31 cellular contexts compared by ENCODE assay signal in the genomic region with DNA sequence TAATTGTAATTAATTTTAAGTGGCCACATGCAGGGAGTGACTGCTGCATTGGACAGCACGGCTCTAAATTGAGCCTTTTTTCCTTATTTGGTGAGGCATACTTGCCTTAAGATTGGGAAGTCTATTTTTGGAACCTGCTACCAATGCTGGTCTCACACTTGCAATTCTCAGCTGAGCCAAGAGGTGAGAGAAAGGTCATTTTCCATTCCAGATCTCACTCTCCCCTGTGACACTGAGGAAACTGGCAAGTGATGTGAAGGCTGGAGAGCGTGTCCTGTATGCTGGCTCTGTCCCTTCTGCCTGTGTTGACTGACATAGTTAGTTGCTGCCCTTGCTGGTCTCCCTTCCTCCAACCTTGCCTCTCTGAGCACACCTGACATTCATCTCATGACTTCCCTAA. TPM values are rescaled to one million over a fixed set of nuclear protein-coding genes. Genes with fewer than 3 reads are reported as not detected.
A peak's percentile ranks its signal among the peaks of the same experiment; 100 is the strongest.
DNase-seq lines count a peak whose midpoint lies in the region; ATAC-seq and TF ChIP-seq lines count a peak whose summit lies in the region.
"Had no signal": no experiment of that assay in that cellular context is flagged by ENCODE, and none has a peak within 500 bp of the region (broad histone marks: within the 10 kb centered on the region; RNA-seq: fewer than 3 reads in every experiment).

No MANE protein-coding gene starts in this region.

- TF ChIP-seq EP300 in gastroesophageal sphincter (IDR thresholded peaks at IDR 0.05): no peak

- intact Hi-C loops in Right ventricle myocardium inferior (cut with DNase I) (no loop called here), cardiac septum (cut with DNase I) (no loop called here)

- no peaks in the 10 kb centered on the region for H3K9me3 ChIP-seq in gastroesophageal sphincter
- H3K9me3 ChIP-seq: body of pancreas, pancreas, suprapubic skin, vagina had no signal

- H3K27me3 ChIP-seq in gastroesophageal sphincter: no peaks in the 10 kb centered on the region
- H3K27me3 ChIP-seq: pancreas, vagina had no signal

- peaks cover 3 to 38% (median 9%) of the 10 kb centered on the region in 3 donors for H3K4me1 ChIP-seq in gastroesophageal sphincter
- H3K4me1 ChIP-seq: body of pancreas, pancreas, suprapubic skin, vagina had no signal

- ATAC-seq in Right ventricle myocardium inferior (peak; percentile 92), gastroesophageal sphincter (peak; percentile 42), GM21515 (IDR thresholded peaks at IDR 0.05; ENCODE audit: unreplicated experiment) (no peak), HG03196 (IDR thresholded peaks at IDR 0.05; ENCODE audit: unreplicated experiment) (no peak), GM21390 (IDR thresholded peaks at IDR 0.05; ENCODE audit: unreplicated experiment) (no peak)
- ATAC-seq: activated naive CD8-positive, alpha-beta T cell treated with anti-CD3 and anti-CD28 coated beads, Interleukin-2, amount 50 U/mL, for 24 hours; body of pancreas; HCT116; pancreas had no signal

- no peak for TF ChIP-seq POLR2A in gastroesophageal sphincter (IDR thresholded peaks at IDR 0.05)

- TF ChIP-seq CTCF in gastroesophageal sphincter (IDR thresholded peaks at IDR 0.05): no peak

- no peak overlapping the region for H3K4me3 ChIP-seq in gastroesophageal sphincter
- H3K4me3 ChIP-seq: body of pancreas, pancreas, suprapubic skin, vagina had no signal

- no peaks in the 10 kb centered on the region for H3K36me3 ChIP-seq in gastroesophageal sphincter
- H3K36me3 ChIP-seq: pancreas, suprapubic skin, vagina had no signal

- no peak for DNase-seq in Right ventricle myocardium inferior (ENCODE audit: missing footprints)
- DNase-seq in cardiac septum (ENCODE audit: low spot score): no peak
- DNase-seq in medulla oblongata (ENCODE audit: extremely low spot score): peak; percentile 69
- DNase-seq in AML-193 (lab: John Stamatoyannopoulos, UW): no peak
- DNase-seq: activated CD4-positive, alpha-beta T cell treated with anti-CD3 and anti-CD28 coated beads for 48 hours; activated naive CD8-positive, alpha-beta T cell treated with anti-CD3 and anti-CD28 coated beads, Interleukin-2, amount 50 U/mL, for 24 hours; activated T-cell treated with anti-CD3 and anti-CD28 coated beads, Interleukin-2, amount 50 U/mL, for 48 hours; body of pancreas; CD4-positive, alpha-beta T cell; effector CD8-positive, alpha-beta T cell; kidney glomerular epithelial cell; mammary epithelial cell; NCI-H1092; NCI-H1694 treated with DMSO at 0.1 percent for 48 hours; NCI-H510A; pancreas; SHP77 treated with DMSO at 0.1 percent for 48 hours; stimulated activated CD4-positive, alpha-beta T cell treated with anti-CD3 and anti-CD28 coated beads, Interleukin-2, amount 100 ng/mL, for 48 hours had no signal

- H3K27ac ChIP-seq in gastroesophageal sphincter: peak overlapping the region; percentile 31 to 67 (median 47)
- H3K27ac ChIP-seq: 22Rv1, body of pancreas, epithelial cell of prostate, HL-60, pancreas, suprapubic skin, vagina had no signal

- 0 to 8% methylated on average over 2 of the region's 2 CpGs for WGBS in gastroesophageal sphincter (ENCODE audit: low coverage in 1 of 2), 2 donors

RNA-seq across cellular contexts. Expression of gene MOG, which starts 0.7 kb away (rescaled TPM):
- total RNA-seq in Right ventricle myocardium inferior (12.6 TPM), cardiac septum (2.0 TPM), gastroesophageal sphincter (not detected)
- total RNA-seq: body of pancreas; CD4-positive, alpha-beta T cell; LHCN-M2; mammary epithelial cell; neural crest cell; pancreas; suprapubic skin; vagina had no signal

RNA-seq across cellular contexts. Expression of gene GABBR1, which starts 23.2 kb away (rescaled TPM):
- total RNA-seq in Right ventricle myocardium inferior (19.0 TPM), cardiac septum (29.5 TPM), gastroesophageal sphincter (10 to 100 TPM; 17.8 to 90.1 (median 44.8) TPM)

RNA-seq across cellular contexts. Expression of gene ZFP57, which starts 24.8 kb away (rescaled TPM):
- total RNA-seq in Right ventricle myocardium inferior (not detected), cardiac septum (not detected), gastroesophageal sphincter (1 to 10 TPM in 2 of 4 donors, not detected in 2; 4.7 to 6.2 TPM)
- total RNA-seq: body of pancreas; CD4-positive, alpha-beta T cell; chondrocyte; LHCN-M2; neural crest cell had no signal

Comparison
In these comparisons a context has a peak if more than half of its experiments do, and no peak if none do; other contexts are left out.
1. ATAC-seq: peak in Right ventricle myocardium inferior (single experiment) and gastroesophageal sphincter (single experiment); none in GM21515 (single experiment), HG03196 (single experiment) and GM21390 (single experiment).